Comparison of ENCODE assay signal across 8 cellular contexts in genomic region chr3:112043621-112044201, GRCh38. TPM values are rescaled to one million over a fixed set of nuclear protein-coding genes. Genes with fewer than 3 reads are reported as not detected.
DNase-seq lines count a peak whose midpoint lies in the region; ATAC-seq and TF ChIP-seq lines count a peak whose summit lies in the region.

No MANE protein-coding gene starts in this region.

- in situ Hi-C loops in T47D (cut with HindIII; ENCODE audit: low pct_unique_long_range_greater_than_20kb, low sequenced_read_pairs): no loop called here

- DNase-seq in AG08395 (ENCODE audit: low spot score): peak; percentile 86
- DNase-seq in NCI-H187 (lab: John Stamatoyannopoulos, UW): peak; percentile 34 to 76
- DNase-seq in T-helper 2 cell: peak in 3 of 5 experiments; percentile 12 to 78 (median 38)
- DNase-seq in T47D (ENCODE audit: low read depth in 1 of 2, low spot score in 1 of 2): peak; percentile 43 to 84
- peak; percentile 28 for DNase-seq in kidney epithelial cell (ENCODE audit: low read depth)
- peak; percentile 13 to 36 for DNase-seq in stimulated activated CD4-positive, alpha-beta T cell treated with anti-CD3 and anti-CD28 coated beads, Interleukin-2, amount 100 ng/mL, for 48 hours

- TF ChIP-seq CTCF in kidney epithelial cell (IDR thresholded peaks at IDR 0.05; ENCODE audit: insufficient read depth, low read length, poor library complexity, severe bottlenecking): peak; percentile 93

- H3K36me3 ChIP-seq in kidney epithelial cell (ENCODE audit: control insufficient read depth, insufficient read depth, low read length): no peaks in the 10 kb centered on the region

- ATAC-seq in GM18519 (IDR thresholded peaks at IDR 0.05; ENCODE audit: low FRiP score, unreplicated experiment) (peak; percentile 75), HG02981 (IDR thresholded peaks at IDR 0.05; ENCODE audit: unreplicated experiment) (peak; percentile 81)

- no peak overlapping the region for H3K4me3 ChIP-seq in kidney epithelial cell (ENCODE audit: low read depth, low read length)

- H3K27me3 ChIP-seq in kidney epithelial cell (ENCODE audit: control insufficient read depth, insufficient read depth, low read length): no peaks in the 10 kb centered on the region

RNA-seq across cellular contexts. Expression of gene TMPRSS7, which starts 9.2 kb away (rescaled TPM):
- total RNA-seq in kidney epithelial cell: not detected in 2 replicates

RNA-seq across cellular contexts. Expression of gene C3orf52, which starts 42.5 kb away (rescaled TPM):
- 42.5 and 42.9 TPM in 2 replicates for total RNA-seq in kidney epithelial cell

RNA-seq across cellular contexts. Expression of gene TAGLN3, which starts 45.0 kb away (rescaled TPM):
- total RNA-seq in kidney epithelial cell: 1.6 and 3.7 TPM in 2 replicates

Comparison
In these comparisons a context has a peak if more than half of its experiments do, and no peak if none do; other contexts are left out.
1. DNase-seq: peak in every context shown above with its lines; median percentile 86 in AG08395; 64 in T47D; 55 in NCI-H187; 38 in T-helper 2 cell; 28 in kidney epithelial cell; 24 in stimulated activated CD4-positive, alpha-beta T cell treated with anti-CD3 and anti-CD28 coated beads, Interleukin-2, amount 100 ng/mL, for 48 hours.